ENCODE assay signal across 8 cellular contexts in genomic region chr6:4776967-4777925, GRCh38. TPM values are rescaled to one million over a fixed set of nuclear protein-coding genes. Genes with fewer than 3 reads are reported as not detected.
DNase-seq lines count a peak whose midpoint lies in the region; ATAC-seq and TF ChIP-seq lines count a peak whose summit lies in the region.

No MANE protein-coding gene starts in this region.

- no peak overlapping the region for H3K27ac ChIP-seq in right lobe of liver

- ATAC-seq in right lobe of liver, result no peak
- no peak for ATAC-seq in HG02759 (IDR thresholded peaks at IDR 0.05; ENCODE audit: unreplicated experiment)

- H3K9me3 ChIP-seq in right lobe of liver, result no peaks in the 10 kb centered on the region

- intact Hi-C loops in right lobe of liver (cut with DNase I), result no loop called here

- 4% methylated on average over 30 of the region's 38 CpGs for WGBS in right lobe of liver (ENCODE audit: insufficient coverage, low coverage, low lambda C conversion rate, missing lambda C conversion rate)

- no peaks in the 10 kb centered on the region for H3K27me3 ChIP-seq in right lobe of liver

- no peak for TF ChIP-seq POLR2A in right lobe of liver (IDR thresholded peaks at IDR 0.05)

- no peaks in the 10 kb centered on the region for H3K36me3 ChIP-seq in right lobe of liver

- DNase-seq in CD1c-positive myeloid dendritic cell (ENCODE audit: extremely low spot score) (peak; percentile 36), H4 (ENCODE audit: low spot score) (peak; percentile 17), SK-MEL-5 (ENCODE audit: low read depth, low spot score) (peak; percentile 39), cardiac fibroblast (ENCODE audit: low read depth in 2 of 2) (peak; percentile 52 to 56), right lobe of liver (peak in 1 of 3 donors; percentile 52), NCI-H1092 treated with DMSO at 0.1 percent for 48 hours (lab: John Stamatoyannopoulos, UW) (no peak)
- DNase-seq in stimulated activated naive CD4-positive, alpha-beta T cell (lab: John Stamatoyannopoulos, UW), result peak in 4 of 6 experiments; percentile 31 to 41 (median 34)

- in situ Hi-C loops in SK-MEL-5 (cut with HindIII; ENCODE audit: low pct_unique_long_range_greater_than_20kb, low sequenced_read_pairs), result no loop called here

- peak overlapping the region; percentile 61 to 67 for H3K4me3 ChIP-seq in cardiac fibroblast (replicated peaks in 1 of 2; ENCODE audit: low read depth in 2 of 2, low read length in 2 of 2)
- H3K4me3 ChIP-seq in right lobe of liver, result peak overlapping the region; percentile 57 to 74 (median 59)

- no peak for TF ChIP-seq CTCF in cardiac fibroblast (IDR thresholded peaks at IDR 0.05; ENCODE audit: low read depth, low read length)
- no peak for TF ChIP-seq CTCF in right lobe of liver (IDR thresholded peaks at IDR 0.05)

- peaks cover 0 to 10% (median 0%) of the 10 kb centered on the region in 4 donors for H3K4me1 ChIP-seq in right lobe of liver

RNA-seq across cellular contexts. Expression of gene CDYL, which starts 1.0 kb away (rescaled TPM):
- 16.0 and 25.0 TPM in 2 replicates for total RNA-seq in H4 (2014; rRNA removed; shearing (Covaris generic))
- total RNA-seq in SK-MEL-5 (2014; rRNA removed; shearing (Covaris generic)), result 50.3 and 54.8 TPM in 2 replicates
- 31.6 and 43.5 TPM in 2 replicates for polyA plus RNA-seq in SK-MEL-5 (2015; cell fraction: cytosol; rRNA removed)
- 15.0 and 21.3 TPM in 2 replicates for polyA plus RNA-seq in SK-MEL-5 (2015; cell fraction: nucleus; rRNA removed)
- 10 to 100 TPM in 5 of 6 experiments, 1 to 10 TPM in 1; 5.0 to 16.1 (median 13.1) TPM for total RNA-seq in right lobe of liver
